Comparison of ENCODE assay signal across 8 cellular contexts in genomic region chr17:65181237-65182061, GRCh38. TPM values are rescaled to one million over a fixed set of nuclear protein-coding genes. Genes with fewer than 3 reads are reported as not detected.
DNase-seq lines count a peak whose midpoint lies in the region; ATAC-seq and FAIRE-seq lines count a peak whose summit lies in the region.
"Had no signal": no experiment of that assay in that cellular context is flagged by ENCODE, and none has a peak within 500 bp of the region (broad histone marks: within the 10 kb centered on the region; RNA-seq: fewer than 3 reads in every experiment).

No MANE protein-coding gene starts in this region.

- ATAC-seq in HG02973 (IDR thresholded peaks at IDR 0.05; ENCODE audit: unreplicated experiment) (peak; percentile 55), T-helper 17 cell (peak; percentile 35), GM18519 (IDR thresholded peaks at IDR 0.05; ENCODE audit: low FRiP score, unreplicated experiment) (no peak)
- ATAC-seq: heart right ventricle had no signal

- FAIRE-seq in GM19239 (lab: Jason Lieb, UNC) = peak; percentile 94

- H3K9me3 ChIP-seq in T-helper 17 cell (ENCODE audit: control insufficient read depth, low read length, poor library complexity, severe bottlenecking) = no peaks in the 10 kb centered on the region
- H3K9me3 ChIP-seq: heart right ventricle had no signal

- DNase-seq in GM19239 (ENCODE audit: insufficient read length, low spot score) (peak; percentile 33), T-helper 17 cell (no peak), HUDEP-2 (lab: John Stamatoyannopoulos, UW; ENCODE audit: unreplicated experiment in 76 of 76) (no peak), AG08395 (ENCODE audit: low spot score) (no peak)
- peak; percentile 58 for DNase-seq in stimulated activated CD4-positive, alpha-beta T cell treated with anti-CD3 and anti-CD28 coated beads, Interleukin-4, amount 100 ng/mL, for 24 hours
- DNase-seq: heart right ventricle had no signal

- H3K4me1 Mint-ChIP-seq in T-helper 17 cell = peaks cover 51% of the 10 kb centered on the region

- H3K27me3 Mint-ChIP-seq in T-helper 17 cell = no peaks in the 10 kb centered on the region

- H3K27ac Mint-ChIP-seq in T-helper 17 cell = peak overlapping the region; percentile 95

- H3K4me3 Mint-ChIP-seq in T-helper 17 cell = peak overlapping the region; percentile 61

- no peaks in the 10 kb centered on the region for H3K36me3 Mint-ChIP-seq in T-helper 17 cell (ENCODE audit: low read depth)

RNA-seq across cellular contexts. Expression of gene RGS9, which starts 44.3 kb away (rescaled TPM):
- total RNA-seq in T-helper 17 cell = 1 to 10 TPM; 1.7 to 4.2 TPM

Comparison
In these comparisons a context has a peak if more than half of its experiments do, and no peak if none do; other contexts are left out.
1. DNase-seq: peak in GM19239 (single experiment) and stimulated activated CD4-positive, alpha-beta T cell treated with anti-CD3 and anti-CD28 coated beads, Interleukin-4, amount 100 ng/mL, for 24 hours (single experiment); none in T-helper 17 cell (0 of 3), HUDEP-2 (0 of 76) and AG08395 (single experiment).